ENCODE assay signal across 11 cellular contexts in the genomic region with DNA sequence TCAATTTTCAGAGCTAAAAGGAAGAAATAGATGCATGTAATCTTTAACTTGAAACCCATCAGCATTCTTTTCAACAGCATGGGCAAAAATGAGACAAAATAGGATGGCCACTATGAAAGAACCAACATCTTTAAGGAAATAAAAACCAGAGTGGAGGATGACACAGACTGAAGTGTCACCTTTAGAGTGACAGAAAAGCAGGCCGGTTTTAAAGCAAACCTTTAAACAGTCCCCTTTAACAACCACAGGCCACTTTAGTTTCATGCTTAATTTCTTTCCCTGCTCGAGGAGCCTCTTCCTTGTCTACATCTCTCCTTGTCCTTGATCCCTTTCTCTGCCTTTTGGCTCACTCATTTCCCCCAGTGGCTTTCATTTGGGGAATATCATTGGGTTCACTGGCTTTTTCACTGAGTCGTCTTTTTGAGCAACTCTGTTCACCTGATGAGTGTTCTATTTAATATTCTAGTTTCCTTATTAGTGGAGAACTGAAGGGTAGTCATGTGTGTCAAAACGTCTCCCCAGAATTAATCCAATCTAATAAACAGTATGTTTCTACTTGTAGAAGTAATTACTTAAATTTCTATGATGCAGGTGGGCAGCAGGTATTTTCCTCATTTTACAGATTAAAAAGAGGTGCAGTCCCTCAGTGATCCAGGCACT.
DNase-seq lines count a peak whose midpoint lies in the region; ATAC-seq and TF ChIP-seq lines count a peak whose summit lies in the region.
"Had no signal": no experiment of that assay in that cellular context is flagged by ENCODE, and none has a peak within 500 bp of the region (broad histone marks: within the 10 kb centered on the region; RNA-seq: fewer than 3 reads in every experiment).

No MANE protein-coding gene starts in this region.

- no peaks in the 10 kb centered on the region for H3K9me3 ChIP-seq in BE2C

- H3K4me1 ChIP-seq in BE2C: no peaks in the 10 kb centered on the region

- no peak for DNase-seq in immature natural killer cell
- no peak for DNase-seq in OCI-M1 (lab: John Stamatoyannopoulos, UW)
- DNase-seq in NCI-H524 treated with DMSO at 0.1 percent for 48 hours (lab: John Stamatoyannopoulos, UW): no peak
- DNase-seq in BE2C: no peak
- DNase-seq in NCI-H146 (lab: John Stamatoyannopoulos, UW): no peak
- DNase-seq: activated gamma-delta T cell; DMS 273 treated with DMSO at 0.1 percent for 48 hours; stimulated activated CD4-positive, alpha-beta T cell treated with anti-CD3 and anti-CD28 coated beads, Interleukin-2, amount 100 ng/mL, for 24 hours had no signal

- H3K4me3 ChIP-seq in GM08714 (ENCODE audit: low read length): peak overlapping the region; percentile 58; the same call in 1 of the 2 replicates
- H3K4me3 ChIP-seq in BE2C (ENCODE audit: low read depth, low read length): no peak overlapping the region

- H3K27me3 Mint-ChIP-seq in immature natural killer cell (ENCODE audit: low read depth in 3 of 3): peaks cover 0 to 4% (median 0%) of the 10 kb centered on the region in 3 donors

- H3K4me3 Mint-ChIP-seq in immature natural killer cell: peak overlapping the region; percentile 36 to 76 (median 56)

- H3K27ac Mint-ChIP-seq in immature natural killer cell: peak overlapping the region; percentile 45 to 92 (median 84)

- H3K9me3 Mint-ChIP-seq in immature natural killer cell: no peaks in the 10 kb centered on the region

- no peaks in the 10 kb centered on the region for H3K36me3 Mint-ChIP-seq in immature natural killer cell

- no peaks in the 10 kb centered on the region for H3K36me3 ChIP-seq in BE2C

- ATAC-seq in GM19455 (IDR thresholded peaks at IDR 0.05; ENCODE audit: unreplicated experiment) (peak; percentile 61), HG03196 (IDR thresholded peaks at IDR 0.05; ENCODE audit: unreplicated experiment) (peak; percentile 45)

- peaks cover 60 to 93% of the 10 kb centered on the region in 2 donors for H3K4me1 Mint-ChIP-seq in immature natural killer cell

- TF ChIP-seq CTCF in BE2C (IDR thresholded peaks at IDR 0.05; ENCODE audit: low read depth, low read length): no peak

- H3K27me3 ChIP-seq in BE2C: peaks cover 20% of the 10 kb centered on the region
